8 cellular contexts compared by ENCODE assay signal in the genomic region with DNA sequence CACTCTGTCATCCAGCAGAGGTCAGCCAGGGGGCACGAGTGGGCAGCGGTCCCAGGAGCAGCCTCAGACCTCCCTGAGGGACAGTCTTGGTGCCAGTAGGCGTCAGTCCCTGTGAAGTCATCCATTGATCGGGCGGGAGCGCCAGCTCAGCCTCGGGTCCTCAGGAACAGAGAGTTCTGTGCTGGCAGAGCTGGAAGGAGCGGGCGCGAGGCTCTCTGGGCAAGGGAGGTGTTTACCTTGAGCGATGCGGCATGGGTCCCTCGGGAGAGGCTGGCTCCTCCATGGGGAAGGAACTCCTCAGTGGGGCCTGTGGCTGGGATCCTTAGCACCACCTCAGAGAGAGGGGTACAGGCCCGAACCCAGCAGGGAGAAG.
DNase-seq lines count a peak whose midpoint lies in the region; ATAC-seq and TF ChIP-seq lines count a peak whose summit lies in the region.

No MANE protein-coding gene starts in this region.

- no peaks in the 10 kb centered on the region for H3K27me3 Mint-ChIP-seq in neural progenitor cell (ENCODE audit: insufficient read depth, low read depth)
- H3K27me3 Mint-ChIP-seq in activated naive CD4-positive, alpha-beta T cell treated with anti-CD3 and anti-CD28 coated beads, Interleukin-2, amount 10 ng/mL, durations not matched to agents 7 days and 5 days = no peaks in the 10 kb centered on the region

- H3K9ac ChIP-seq in neural progenitor cell = no peak overlapping the region

- peak in 3 of 4 donors; percentile 67 to 89 (median 87) for TF ChIP-seq EP300 in sigmoid colon (IDR thresholded peaks at IDR 0.05)

- peaks cover 60% of the 10 kb centered on the region for H3K79me2 ChIP-seq in neural progenitor cell (ENCODE audit: low read depth)

- no peak overlapping the region for H3K4me2 ChIP-seq in neural progenitor cell

- peak; percentile 44 for DNase-seq in Daoy (ENCODE audit: low read depth)
- DNase-seq in RPMI7951 (ENCODE audit: low read depth) = peak; percentile 69
- peak; percentile 87 for DNase-seq in right atrium auricular region (ENCODE audit: low spot score)
- peak; percentile 92 for DNase-seq in sigmoid colon
- DNase-seq in neural progenitor cell (ENCODE audit: low spot score) = no peak
- DNase-seq in NCI-H2029 (lab: John Stamatoyannopoulos, UW) = no peak
- DNase-seq in activated naive CD4-positive, alpha-beta T cell treated with anti-CD3 and anti-CD28 coated beads, Interleukin-2, amount 10 ng/mL, durations not matched to agents 7 days and 5 days = no peak

- peaks cover 40% of the 10 kb centered on the region for H3K4me1 Mint-ChIP-seq in neural progenitor cell
- H3K4me1 Mint-ChIP-seq in activated naive CD4-positive, alpha-beta T cell treated with anti-CD3 and anti-CD28 coated beads, Interleukin-2, amount 10 ng/mL, durations not matched to agents 7 days and 5 days = peaks cover 83% of the 10 kb centered on the region

- H3K9me3 Mint-ChIP-seq in neural progenitor cell = no peaks in the 10 kb centered on the region
- no peaks in the 10 kb centered on the region for H3K9me3 Mint-ChIP-seq in activated naive CD4-positive, alpha-beta T cell treated with anti-CD3 and anti-CD28 coated beads, Interleukin-2, amount 10 ng/mL, durations not matched to agents 7 days and 5 days

- peaks cover 9% of the 10 kb centered on the region for H3F3A ChIP-seq in neural progenitor cell (ENCODE audit: low read depth)

- H3K27ac ChIP-seq in right atrium auricular region (peak overlapping the region; percentile 83), sigmoid colon (peak overlapping the region; percentile 76 to 98 (median 94)), neural progenitor cell (no peak overlapping the region)

- TF ChIP-seq CTCF in right atrium auricular region (IDR thresholded peaks at IDR 0.05) = no peak
- no peak for TF ChIP-seq CTCF in sigmoid colon (IDR thresholded peaks at IDR 0.05)
- no peak for TF ChIP-seq CTCF in neural progenitor cell (IDR thresholded peaks at IDR 0.05)

- WGBS in sigmoid colon, 2 donors = 73 to 84% methylated on average over 14 of the region's 14 CpGs

- CTCF ChIA-PET in activated naive CD4-positive, alpha-beta T cell treated with anti-CD3 and anti-CD28 coated beads, Interleukin-2, amount 10 ng/mL, durations not matched to agents 7 days and 5 days (lab: Charles Lee) = interaction anchor here (0.7 to 1.1 kb wide), 2 partner anchors 112 to 128 kb away, joined by 3 read pairs; no protein-coding TSS in a partner anchor

- H4K20me1 ChIP-seq in neural progenitor cell (ENCODE audit: low read depth) = peaks cover 87% of the 10 kb centered on the region

- H2AFZ ChIP-seq in neural progenitor cell (replicated peaks) = no peak overlapping the region

- no peaks in the 10 kb centered on the region for H3K9me3 ChIP-seq in right atrium auricular region
- no peaks in the 10 kb centered on the region for H3K9me3 ChIP-seq in sigmoid colon
- H3K9me3 ChIP-seq in neural progenitor cell (ENCODE audit: low read depth) = no peaks in the 10 kb centered on the region

- no peak overlapping the region for H3K27ac Mint-ChIP-seq in neural progenitor cell
- H3K27ac Mint-ChIP-seq in activated naive CD4-positive, alpha-beta T cell treated with anti-CD3 and anti-CD28 coated beads, Interleukin-2, amount 10 ng/mL, durations not matched to agents 7 days and 5 days = no peak overlapping the region

- H3K4me1 ChIP-seq in right atrium auricular region (peaks cover 0 to 98% of the 10 kb centered on the region in 2 donors), sigmoid colon (peaks cover 0 to 96% (median 89%) of the 10 kb centered on the region in 4 donors), neural progenitor cell (peaks cover 19% of the 10 kb centered on the region)

- H3K4me3 Mint-ChIP-seq in neural progenitor cell = no peak overlapping the region
- no peak overlapping the region for H3K4me3 Mint-ChIP-seq in activated naive CD4-positive, alpha-beta T cell treated with anti-CD3 and anti-CD28 coated beads, Interleukin-2, amount 10 ng/mL, durations not matched to agents 7 days and 5 days

- intact Hi-C loops in sigmoid colon (cut with DNase I) = no loop called here

- no peaks in the 10 kb centered on the region for H3K36me3 ChIP-seq in right atrium auricular region
- H3K36me3 ChIP-seq in sigmoid colon = no peaks in the 10 kb centered on the region
- no peaks in the 10 kb centered on the region for H3K36me3 ChIP-seq in neural progenitor cell

- H3K4me3 ChIP-seq in right atrium auricular region = no peak overlapping the region
- H3K4me3 ChIP-seq in sigmoid colon = no peak overlapping the region
- no peak overlapping the region for H3K4me3 ChIP-seq in neural progenitor cell

- ATAC-seq in HG03571 (IDR thresholded peaks at IDR 0.05; ENCODE audit: unreplicated experiment) = no peak

- H3K27me3 ChIP-seq in right atrium auricular region (no peaks in the 10 kb centered on the region), sigmoid colon (no peaks in the 10 kb centered on the region), neural progenitor cell (peaks cover 19% of the 10 kb centered on the region)

- no peak for TF ChIP-seq POLR2A in sigmoid colon (IDR thresholded peaks at IDR 0.05)

- H3K36me3 Mint-ChIP-seq in neural progenitor cell = peaks cover 2% of the 10 kb centered on the region
- peaks cover 10% of the 10 kb centered on the region for H3K36me3 Mint-ChIP-seq in activated naive CD4-positive, alpha-beta T cell treated with anti-CD3 and anti-CD28 coated beads, Interleukin-2, amount 10 ng/mL, durations not matched to agents 7 days and 5 days

Comparison
In these comparisons a context has a peak if more than half of its experiments do, and no peak if none do; other contexts are left out.
1. DNase-seq: peak in Daoy (single experiment), RPMI7951 (single experiment), right atrium auricular region (single experiment) and sigmoid colon (single experiment); none in neural progenitor cell (single experiment), NCI-H2029 (single experiment) and activated naive CD4-positive, alpha-beta T cell treated with anti-CD3 and anti-CD28 coated beads, Interleukin-2, amount 10 ng/mL, durations not matched to agents 7 days and 5 days (single experiment).